Comparison of ENCODE assay signal across 1 cellular context in the genomic region with DNA sequence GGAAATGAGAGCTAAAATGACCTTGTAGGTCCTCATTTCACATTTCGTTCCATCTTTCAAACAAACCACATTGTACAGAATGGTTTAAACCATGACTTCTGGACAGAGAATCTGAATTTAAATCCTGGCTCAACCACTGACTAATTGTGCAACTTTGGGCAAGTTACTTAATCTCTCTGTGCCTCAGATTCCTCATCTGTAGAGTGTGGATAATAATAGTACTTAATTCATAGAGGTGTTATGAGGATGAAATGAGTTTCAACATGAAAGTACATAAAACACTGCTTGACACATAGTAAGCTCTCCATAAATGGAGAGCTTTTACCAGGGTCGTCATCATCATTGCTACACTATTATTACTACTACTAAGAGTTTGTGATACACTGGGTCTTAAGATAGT.
TF ChIP-seq lines count a peak whose summit lies in the region.

No MANE protein-coding gene starts in this region.

TF ChIP-seq in HepG2, 621 proteins besides CTCF, POLR2A, EP300 and RAD21:
- no peak for TF ChIP-seq ZSCAN31 (CRISPR knock-in tag; IDR thresholded peaks at IDR 0.05; ENCODE audit: low read depth)
- TF ChIP-seq, protein P1, sequence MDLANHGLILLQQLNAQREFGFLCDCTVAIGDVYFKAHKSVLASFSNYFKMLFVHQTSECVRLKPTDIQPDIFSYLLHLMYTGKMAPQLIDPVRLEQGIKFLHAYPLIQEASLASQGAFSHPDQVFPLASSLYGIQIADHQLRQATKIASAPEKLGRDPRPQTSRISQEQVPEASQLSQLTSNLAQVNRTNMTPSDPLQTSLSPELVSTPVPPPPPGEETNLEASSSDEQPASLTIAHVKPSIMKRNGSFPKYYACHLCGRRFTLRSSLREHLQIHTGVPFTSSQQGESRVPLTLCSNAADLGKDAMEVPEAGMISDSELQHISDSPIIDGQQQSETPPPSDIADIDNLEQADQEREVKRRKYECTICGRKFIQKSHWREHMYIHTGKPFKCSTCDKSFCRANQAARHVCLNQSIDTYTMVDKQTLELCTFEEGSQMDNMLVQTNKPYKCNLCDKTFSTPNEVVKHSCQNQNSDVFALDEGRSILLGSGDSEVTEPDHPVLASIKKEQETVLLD (CRISPR knock-in tag; IDR thresholded peaks at IDR 0.05; ENCODE audit: low read depth) = no peak
- no peak for TF ChIP-seq ZNF552 (CRISPR knock-in tag; IDR thresholded peaks at IDR 0.05; ENCODE audit: borderline replicate concordance)
- no peak for TF ChIP-seq ZNF567 (CRISPR knock-in tag; IDR thresholded peaks at IDR 0.05; ENCODE audit: borderline replicate concordance)
- TF ChIP-seq, protein P2, sequence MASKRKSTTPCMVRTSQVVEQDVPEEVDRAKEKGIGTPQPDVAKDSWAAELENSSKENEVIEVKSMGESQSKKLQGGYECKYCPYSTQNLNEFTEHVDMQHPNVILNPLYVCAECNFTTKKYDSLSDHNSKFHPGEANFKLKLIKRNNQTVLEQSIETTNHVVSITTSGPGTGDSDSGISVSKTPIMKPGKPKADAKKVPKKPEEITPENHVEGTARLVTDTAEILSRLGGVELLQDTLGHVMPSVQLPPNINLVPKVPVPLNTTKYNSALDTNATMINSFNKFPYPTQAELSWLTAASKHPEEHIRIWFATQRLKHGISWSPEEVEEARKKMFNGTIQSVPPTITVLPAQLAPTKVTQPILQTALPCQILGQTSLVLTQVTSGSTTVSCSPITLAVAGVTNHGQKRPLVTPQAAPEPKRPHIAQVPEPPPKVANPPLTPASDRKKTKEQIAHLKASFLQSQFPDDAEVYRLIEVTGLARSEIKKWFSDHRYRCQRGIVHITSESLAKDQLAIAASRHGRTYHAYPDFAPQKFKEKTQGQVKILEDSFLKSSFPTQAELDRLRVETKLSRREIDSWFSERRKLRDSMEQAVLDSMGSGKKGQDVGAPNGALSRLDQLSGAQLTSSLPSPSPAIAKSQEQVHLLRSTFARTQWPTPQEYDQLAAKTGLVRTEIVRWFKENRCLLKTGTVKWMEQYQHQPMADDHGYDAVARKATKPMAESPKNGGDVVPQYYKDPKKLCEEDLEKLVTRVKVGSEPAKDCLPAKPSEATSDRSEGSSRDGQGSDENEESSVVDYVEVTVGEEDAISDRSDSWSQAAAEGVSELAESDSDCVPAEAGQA (IDR thresholded peaks at IDR 0.05; ENCODE audit: low read depth) = no peak
- TF ChIP-seq, protein P2 (CRISPR knock-in tag; IDR thresholded peaks at IDR 0.05; ENCODE audit: borderline replicate concordance) = no peak
- no peak for TF ChIP-seq PHF5A (CRISPR knock-in tag; IDR thresholded peaks at IDR 0.05; ENCODE audit: low read depth, unreplicated experiment)
- no peak for TF ChIP-seq NBN (conservative IDR thresholded peaks at IDR 0.05)
- no peak for TF ChIP-seq ZNF101 (CRISPR knock-in tag; IDR thresholded peaks at IDR 0.05; ENCODE audit: borderline replicate concordance, low read depth)
- TF ChIP-seq ZNF775 (CRISPR knock-in tag; IDR thresholded peaks at IDR 0.05; ENCODE audit: borderline replicate concordance) = no peak
- TF ChIP-seq ZSCAN20 (CRISPR knock-in tag; IDR thresholded peaks at IDR 0.05; ENCODE audit: borderline replicate concordance) = no peak
- no peak for TF ChIP-seq ZNF496 (CRISPR knock-in tag; IDR thresholded peaks at IDR 0.05; ENCODE audit: insufficient replicate concordance)
- no peak for TF ChIP-seq GATAD2A (CRISPR knock-in tag; IDR thresholded peaks at IDR 0.05)
- TF ChIP-seq SALL1 (CRISPR knock-in tag; IDR thresholded peaks at IDR 0.05) = no peak
- TF ChIP-seq ISX (CRISPR knock-in tag; conservative IDR thresholded peaks at IDR 0.05) = no peak
